In the genomic region with DNA sequence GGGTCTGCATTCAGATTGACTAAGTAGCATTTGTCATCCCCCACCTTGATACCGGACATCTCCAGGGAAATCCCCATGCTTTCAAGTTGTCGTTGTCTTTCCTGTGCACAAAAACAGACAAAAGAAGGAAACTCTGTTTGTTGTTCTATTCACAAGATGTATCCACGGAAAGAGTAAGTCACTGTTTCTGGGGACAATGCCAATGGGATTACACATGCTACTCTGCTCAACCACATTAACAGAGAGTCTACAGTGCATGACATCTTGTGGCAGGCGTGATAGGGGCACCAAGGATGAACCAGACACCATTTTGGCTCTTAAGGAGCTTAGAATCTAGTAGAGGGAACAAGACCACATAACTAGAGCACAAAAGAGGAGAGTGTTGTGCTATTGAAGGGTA, we compare ENCODE assay signal across 13 cellular contexts.
DNase-seq lines count a peak whose midpoint lies in the region; ATAC-seq, FAIRE-seq and TF ChIP-seq lines count a peak whose summit lies in the region.
"Had no signal": no experiment of that assay in that cellular context is flagged by ENCODE, and none has a peak within 500 bp of the region (broad histone marks: within the 10 kb centered on the region; RNA-seq: fewer than 3 reads in every experiment).

No MANE protein-coding gene starts in this region.

- H3K36me3 Mint-ChIP-seq in astrocyte (ENCODE audit: low read depth, unreplicated experiment), result peaks cover 21% of the 10 kb centered on the region

- no peak for TF ChIP-seq POLR2A in thyroid gland (IDR thresholded peaks at IDR 0.05)

- H3K27ac ChIP-seq in astrocyte (ENCODE audit: low read depth, low read length) (peak overlapping the region; percentile 71), thyroid gland (no peak overlapping the region)
- H3K27ac ChIP-seq: WERI-Rb-1 had no signal

- no peak for ATAC-seq in HG02970 (IDR thresholded peaks at IDR 0.05; ENCODE audit: low FRiP score, unreplicated experiment)

- no peak overlapping the region for H3K4me3 ChIP-seq in astrocyte (ENCODE audit: insufficient read depth, low read depth, low read length)
- H3K4me3 ChIP-seq in BE2C (ENCODE audit: low read depth, low read length), result no peak overlapping the region
- H3K4me3 ChIP-seq in thyroid gland (replicated peaks in 1 of 3), result no peak overlapping the region
- H3K4me3 ChIP-seq: ascending aorta had no signal

- H3K27me3 Mint-ChIP-seq in astrocyte (ENCODE audit: low read depth, unreplicated experiment), result no peaks in the 10 kb centered on the region

- H3K27me3 ChIP-seq in astrocyte (ENCODE audit: insufficient read depth, low read length) (no peaks in the 10 kb centered on the region), BE2C (no peaks in the 10 kb centered on the region), thyroid gland (no peaks in the 10 kb centered on the region)
- H3K27me3 ChIP-seq: ascending aorta had no signal

- H3K36me3 ChIP-seq in astrocyte (ENCODE audit: insufficient read depth, low read length) (peaks cover 11% of the 10 kb centered on the region), BE2C (no peaks in the 10 kb centered on the region), thyroid gland (peaks cover 14 to 17% of the 10 kb centered on the region in 2 donors)

- DNase-seq in H4 (ENCODE audit: low spot score), result peak; percentile 27
- peak; percentile 83 for DNase-seq in astrocyte (ENCODE audit: low read depth)
- DNase-seq in globus pallidus (ENCODE audit: low spot score), result peak; percentile 77
- DNase-seq in stromal cell of bone marrow (ENCODE audit: low read depth), result peak; percentile 78
- no peak for DNase-seq in BE2C
- DNase-seq in thyroid gland, result no peak
- no peak for DNase-seq in posterior cingulate gyrus
- DNase-seq: NCI-H510A; occipital lobe; stimulated activated CD4-positive, alpha-beta T cell treated with anti-CD3 and anti-CD28 coated beads, Interleukin-4, amount 100 ng/mL, for 1 hour; WERI-Rb-1 had no signal

- intact Hi-C loops in thyroid gland (cut with DNase I) (loop anchor here (10.0 kb wide), 1 partner anchor 294 kb away; the partner anchor contains the start of gene NHLRC1), posterior cingulate gyrus (cut with DNase I) (loop anchor here (5.0 to 10.0 kb wide), 2 partner anchors 154 to 291 kb away; partner anchors contain the start of genes KIF13A and NHLRC1)

- no peak overlapping the region for H3K4me3 Mint-ChIP-seq in astrocyte (ENCODE audit: unreplicated experiment)

- H3K9ac ChIP-seq in astrocyte (ENCODE audit: low read length), result peak overlapping the region; percentile 48

- no peaks in the 10 kb centered on the region for H4K20me1 ChIP-seq in astrocyte (ENCODE audit: insufficient read depth, low read length)

- FAIRE-seq in astrocyte (lab: Jason Lieb, UNC), result no peak

- peaks cover 6% of the 10 kb centered on the region for H3K4me1 Mint-ChIP-seq in astrocyte (ENCODE audit: low read depth, unreplicated experiment)

- no peak overlapping the region for H3K27ac Mint-ChIP-seq in astrocyte (ENCODE audit: unreplicated experiment)

- no peaks in the 10 kb centered on the region for H3K79me2 ChIP-seq in astrocyte (ENCODE audit: insufficient read depth, low read length)

- H3K9me3 Mint-ChIP-seq in astrocyte (ENCODE audit: unreplicated experiment), result no peaks in the 10 kb centered on the region

- no peak overlapping the region for H3K4me2 ChIP-seq in astrocyte (ENCODE audit: low read length)

- no peak overlapping the region for H2AFZ ChIP-seq in astrocyte (ENCODE audit: low read depth, low read length)

- H3K9me3 ChIP-seq in astrocyte (ENCODE audit: insufficient read depth, low read depth, low read length) (no peaks in the 10 kb centered on the region), BE2C (no peaks in the 10 kb centered on the region), thyroid gland (no peaks in the 10 kb centered on the region)
- H3K9me3 ChIP-seq: ascending aorta had no signal

- WGBS in thyroid gland, 2 donors, result 52 to 64% methylated on average over 4 of the region's 4 CpGs

- H3K4me1 ChIP-seq in astrocyte (ENCODE audit: insufficient read depth, low read length) (peaks cover 8% of the 10 kb centered on the region), BE2C (no peaks in the 10 kb centered on the region), thyroid gland (peaks cover 3 to 9% of the 10 kb centered on the region in 2 donors)
- H3K4me1 ChIP-seq: ascending aorta had no signal

- no peak for TF ChIP-seq CTCF in astrocyte (IDR thresholded peaks at IDR 0.05; ENCODE audit: insufficient read depth, low read depth, low read length)
- no peak for TF ChIP-seq CTCF in BE2C (IDR thresholded peaks at IDR 0.05; ENCODE audit: low read depth, low read length)
- no peak for TF ChIP-seq CTCF in thyroid gland (IDR thresholded peaks at IDR 0.05)

Comparison
In these comparisons a context has a peak if more than half of its experiments do, and no peak if none do; other contexts are left out.
1. DNase-seq: peak in H4 (single experiment), astrocyte (single experiment), globus pallidus (single experiment) and stromal cell of bone marrow (single experiment); none in BE2C (single experiment), thyroid gland (0 of 2) and posterior cingulate gyrus (0 of 10).